ENCODE assay signal across 16 cellular contexts in the genomic region with DNA sequence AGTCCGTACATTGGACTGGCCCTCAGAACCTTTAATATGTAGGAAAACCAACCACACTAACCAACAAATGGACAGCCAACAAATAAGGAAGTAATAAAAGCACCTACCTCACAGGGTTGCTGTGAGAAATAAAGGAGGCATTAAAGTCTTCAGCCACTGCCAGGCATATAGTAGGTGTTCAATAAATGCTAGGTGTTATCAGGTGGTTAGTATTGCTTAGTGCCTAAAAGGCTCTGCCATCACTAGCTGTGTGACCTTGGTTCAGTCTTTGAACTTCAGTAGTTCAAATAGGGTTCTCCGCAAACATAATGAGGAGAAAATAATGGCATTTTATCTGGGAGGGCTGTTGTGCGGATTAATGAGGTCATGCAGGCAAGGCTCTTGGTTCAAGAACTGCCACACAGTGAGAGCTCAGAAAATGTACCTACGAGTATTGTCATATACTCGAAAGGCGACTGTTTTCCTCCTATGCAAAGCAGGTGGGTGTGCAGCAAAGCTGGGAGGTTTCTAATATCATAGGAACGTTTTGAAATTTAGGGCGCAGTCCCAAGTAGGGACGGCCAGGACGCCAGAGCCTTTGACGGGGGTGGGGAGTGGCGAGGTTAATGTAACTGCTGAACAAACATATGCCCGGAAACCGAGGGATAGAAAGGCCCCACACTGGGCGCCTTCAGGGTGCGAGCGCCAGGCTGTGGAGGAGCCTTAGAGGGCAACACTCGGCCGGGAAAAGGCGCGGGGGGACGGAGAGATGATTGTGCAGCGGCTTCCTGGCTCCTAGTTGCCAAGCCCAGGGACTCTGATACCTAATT. TPM values are rescaled to one million over a fixed set of nuclear protein-coding genes. Genes with fewer than 3 reads are reported as not detected.
DNase-seq lines count a peak whose midpoint lies in the region; ATAC-seq, FAIRE-seq and TF ChIP-seq lines count a peak whose summit lies in the region.
"Had no signal": no experiment of that assay in that cellular context is flagged by ENCODE, and none has a peak within 500 bp of the region (broad histone marks: within the 10 kb centered on the region; RNA-seq: fewer than 3 reads in every experiment).

No MANE protein-coding gene starts in this region.

- peaks cover 32% of the 10 kb centered on the region for H3K4me1 ChIP-seq in HepG2 (ENCODE audit: insufficient read depth, low read length)
- peaks cover 0 to 9% (median 0%) of the 10 kb centered on the region in 4 donors for H3K4me1 ChIP-seq in right lobe of liver
- H3K4me1 ChIP-seq in PC-9 (replicated peaks; ENCODE audit: insufficient read depth) = peaks cover 3% of the 10 kb centered on the region; the same call in 1 of the 2 replicates
- peaks cover 30% of the 10 kb centered on the region for H3K4me1 ChIP-seq in iPS-20b (ENCODE audit: insufficient read depth, low read length)

- H3K27ac ChIP-seq in HepG2 (ENCODE audit: extremely low read length, insufficient read depth, low read length) (no peak overlapping the region), right lobe of liver (no peak overlapping the region), PC-9 (no peak overlapping the region), iPS-20b (ENCODE audit: low read length) (no peak overlapping the region)

- no peaks in the 10 kb centered on the region for H3K9me3 Mint-ChIP-seq in stimulated activated naive CD8-positive, alpha-beta T cell treated with anti-CD3 and anti-CD28 coated beads, Interleukin-15, amount 100 ng/mL, for 72 hours

- H3K4me1 Mint-ChIP-seq in stimulated activated naive CD8-positive, alpha-beta T cell treated with anti-CD3 and anti-CD28 coated beads, Interleukin-15, amount 100 ng/mL, for 72 hours = peaks cover 56% of the 10 kb centered on the region

- WGBS in HepG2 (ENCODE audit: low lambda C conversion rate) = 65% methylated on average over 23 of the region's 23 CpGs
- WGBS in right lobe of liver (ENCODE audit: insufficient coverage, low coverage, low lambda C conversion rate, missing lambda C conversion rate) = 49% methylated on average over 21 of the region's 23 CpGs

- no peak overlapping the region for H2AFZ ChIP-seq in HepG2 (ENCODE audit: low read length)
- H2AFZ ChIP-seq in PC-9 = no peak overlapping the region

- no peak for DNase-seq in HepG2 (ENCODE audit: low spot score)
- DNase-seq in right lobe of liver = no peak
- no peak for DNase-seq in PC-9
- DNase-seq in stimulated activated naive CD8-positive, alpha-beta T cell treated with anti-CD3 and anti-CD28 coated beads, Interleukin-15, amount 100 ng/mL, for 72 hours = no peak
- DNase-seq in left lobe of liver (ENCODE audit: low spot score) = no peak
- DNase-seq in ecto neural progenitor cell (ENCODE audit: low spot score) = no peak
- DNase-seq: DND-41; kidney; NCI-H2029 treated with DMSO at 0.1 percent for 48 hours; NCI-H774; stimulated activated CD4-positive, alpha-beta T cell treated with anti-CD3 and anti-CD28 coated beads, Interleukin-4, amount 100 ng/mL, for 24 hours had no signal

- H3K4me3 ChIP-seq in HepG2 (replicated peaks in 1 of 3; ENCODE audit: insufficient read depth in 1 of 3, low read depth in 2 of 3, low read length in 3 of 3) (no peak overlapping the region), right lobe of liver (no peak overlapping the region), PC-9 (no peak overlapping the region), iPS-20b (ENCODE audit: low read length) (peak overlapping the region; percentile 34; the same call in 1 of the 2 replicates)

- H3K27me3 ChIP-seq in HepG2 (ENCODE audit: control insufficient read depth in 1 of 2, insufficient read depth in 2 of 2, low read length in 2 of 2) = peaks cover 4 to 52% of the 10 kb centered on the region in 2 experiments; a peak in 3 of 5 replicates
- peaks cover 0 to under 1% of the 10 kb centered on the region in 2 donors for H3K27me3 ChIP-seq in right lobe of liver
- H3K27me3 ChIP-seq in PC-9 (ENCODE audit: insufficient read depth, low read depth) = no peaks in the 10 kb centered on the region
- H3K27me3 ChIP-seq in iPS-20b (ENCODE audit: insufficient read depth, low read length) = peaks cover 98% of the 10 kb centered on the region

- intact Hi-C loops in HepG2 (cut with micrococcal nuclease; ENCODE audit: unreplicated experiment) (loop anchor here (5.0 kb wide), 1 partner anchor 1216 kb away; no protein-coding TSS in a partner anchor), right lobe of liver (cut with DNase I) (no loop called here), PC-9 (cut with micrococcal nuclease; ENCODE audit: unreplicated experiment) (loop anchor here (10.0 kb wide), 1 partner anchor 122 kb away; no protein-coding TSS in a partner anchor)

- TF ChIP-seq RAD21 in HepG2 (CRISPR knock-in tag; IDR thresholded peaks at IDR 0.05) = no peak

- POLR2A ChIA-PET in HepG2 (lab: Yijun Ruan, JAX) (no interaction called here), PC-9 (lab: Charles Lee; ENCODE audit: unreplicated experiment) (no interaction called here)

- H3K9me3 ChIP-seq in HepG2 (ENCODE audit: low read length) (no peaks in the 10 kb centered on the region), right lobe of liver (no peaks in the 10 kb centered on the region), PC-9 (ENCODE audit: insufficient read depth, low read depth) (no peaks in the 10 kb centered on the region), iPS-20b (ENCODE audit: insufficient read depth, low read depth, low read length) (no peaks in the 10 kb centered on the region)

- ATAC-seq in HepG2 = no peak
- ATAC-seq in right lobe of liver = no peak
- no peak for ATAC-seq in stimulated activated naive CD8-positive, alpha-beta T cell treated with anti-CD3 and anti-CD28 coated beads, Interleukin-15, amount 100 ng/mL, for 72 hours
- ATAC-seq in left lobe of liver = no peak
- no peak for ATAC-seq in GM18873 (IDR thresholded peaks at IDR 0.05; ENCODE audit: low FRiP score, unreplicated experiment)

- H3K4me2 ChIP-seq in HepG2 (ENCODE audit: low read depth, low read length) (peak overlapping the region; percentile 96), PC-9 (0 out of 2 replicates have a peak overlapping the region, but pooled peaks have one; percentile 93)

- TF ChIP-seq CTCF in HepG2 (CRISPR knock-in tag; IDR thresholded peaks at IDR 0.05) = no peak
- TF ChIP-seq CTCF in right lobe of liver (IDR thresholded peaks at IDR 0.05) = no peak
- TF ChIP-seq CTCF in PC-9 (conservative IDR thresholded peaks at IDR 0.05) = no peak

- H3K27me3 Mint-ChIP-seq in stimulated activated naive CD8-positive, alpha-beta T cell treated with anti-CD3 and anti-CD28 coated beads, Interleukin-15, amount 100 ng/mL, for 72 hours = peaks cover 82% of the 10 kb centered on the region

- no peak for TF ChIP-seq EP300 in HepG2 (IDR thresholded peaks at IDR 0.05; ENCODE audit: low read depth in 2 of 2, low read length in 2 of 2)
- TF ChIP-seq EP300 in HepG2 (CRISPR knock-in tag; IDR thresholded peaks at IDR 0.05; ENCODE audit: borderline replicate concordance) = no peak

- in situ Hi-C loops in HepG2 (cut with HindIII; ENCODE audit: extremely low pct_ligation_motif_present, low pct_unique_long_range_greater_than_20kb) = no loop called here

- CTCF ChIA-PET in HepG2 (lab: Yijun Ruan, JAX; ENCODE audit: low intra/inter-chr PET ratio, low total read pairs) = no interaction called here
- CTCF ChIA-PET in PC-9 (lab: Charles Lee) = no interaction called here

- no peak for TF ChIP-seq POLR2A in HepG2 (IDR thresholded peaks at IDR 0.05; ENCODE audit: insufficient read depth in 1 of 2, low read depth in 2 of 2, low read length in 2 of 2)
- no peak for TF ChIP-seq POLR2A in right lobe of liver (IDR thresholded peaks at IDR 0.05)

- H3K9ac ChIP-seq in HepG2 (ENCODE audit: insufficient read depth, low read depth, low read length) (no peak overlapping the region), iPS-20b (ENCODE audit: low read depth, low read length) (no peak overlapping the region)

- H3K9me2 ChIP-seq in PC-9 (ENCODE audit: insufficient read depth) = no peaks in the 10 kb centered on the region

- H4K20me1 ChIP-seq in HepG2 (ENCODE audit: insufficient read depth, low read length) = no peaks in the 10 kb centered on the region
- H4K20me1 ChIP-seq in PC-9 (ENCODE audit: insufficient read depth) = no peaks in the 10 kb centered on the region

- BruUV-seq in HepG2 (replicated peaks; lab: Mats Ljungman, UMichigan) (no TSS peak), PC-9 (replicated peaks; lab: Mats Ljungman, UMichigan) (no TSS peak)

- H3F3A ChIP-seq in PC-9 (ENCODE audit: insufficient read depth, low read depth) = no peaks in the 10 kb centered on the region

- H3K36me3 ChIP-seq in HepG2 (replicated peaks in 1 of 2; ENCODE audit: control insufficient read depth in 1 of 2, insufficient read depth in 2 of 2, low read length in 2 of 2) (no peaks in the 10 kb centered on the region), right lobe of liver (no peaks in the 10 kb centered on the region), PC-9 (ENCODE audit: low read depth) (no peaks in the 10 kb centered on the region), iPS-20b (ENCODE audit: insufficient read depth, low read depth, low read length) (no peaks in the 10 kb centered on the region)

- H3K79me2 ChIP-seq in HepG2 (ENCODE audit: insufficient read depth, low read length) (no peaks in the 10 kb centered on the region), PC-9 (ENCODE audit: low read depth) (no peaks in the 10 kb centered on the region)

- H3K4me3 Mint-ChIP-seq in stimulated activated naive CD8-positive, alpha-beta T cell treated with anti-CD3 and anti-CD28 coated beads, Interleukin-15, amount 100 ng/mL, for 72 hours = peak overlapping the region; percentile 82 to 85

- FAIRE-seq in HepG2 (lab: Jason Lieb, UNC) = no peak
- FAIRE-seq: bronchial epithelial cell, frontal cortex, kidney had no signal

- no peak overlapping the region for H3K27ac Mint-ChIP-seq in stimulated activated naive CD8-positive, alpha-beta T cell treated with anti-CD3 and anti-CD28 coated beads, Interleukin-15, amount 100 ng/mL, for 72 hours

RNA-seq across cellular contexts. Expression of a gene that starts 7.0 kb away (rescaled TPM):
- total RNA-seq in HepG2 (2016; rRNA removed; fragmentation: Illumina TruSeq; extraction: Trizol) (not detected in 2 replicates), right lobe of liver (not detected), PC-9 (2021) (not detected in 2 replicates), left lobe of liver (not detected)
- total RNA-seq in HepG2 (2016; cell fraction: cytosol; rRNA removed; fragmentation: Illumina TruSeq; extraction: Trizol; ENCODE audit: low read depth) = not detected in 2 replicates
- total RNA-seq in HepG2 (2016; cell fraction: insoluble cytoplasmic fraction; rRNA removed; fragmentation: Illumina TruSeq; extraction: Trizol) = not detected in 2 replicates
- not detected in 2 replicates for total RNA-seq in HepG2 (2016; cell fraction: membrane; rRNA removed; fragmentation: Illumina TruSeq; extraction: Trizol)
- total RNA-seq in HepG2 (2016; cell fraction: nucleus; rRNA removed; fragmentation: Illumina TruSeq; extraction: Trizol) = not detected in 2 replicates
- polyA plus RNA-seq in HepG2 (2011; rRNA removed) = not detected in 2 replicates
- not detected in 2 replicates for polyA plus RNA-seq in HepG2 (2011; cell fraction: cytosol; rRNA removed)
- polyA plus RNA-seq in HepG2 (2011; cell fraction: nucleus; rRNA removed) = not detected in 2 replicates
- polyA plus RNA-seq in HepG2 (2012) = not detected in 2 replicates
- polyA plus RNA-seq in HepG2 (2016; cell fraction: cytosol; fragmentation: Illumina TruSeq; extraction: Trizol; ENCODE audit: low read depth) = not detected in 2 replicates
- not detected in 2 replicates for polyA plus RNA-seq in HepG2 (2016; cell fraction: insoluble cytoplasmic fraction; fragmentation: Illumina TruSeq; extraction: Trizol; ENCODE audit: low read depth)
- polyA plus RNA-seq in HepG2 (2016; cell fraction: membrane; fragmentation: Illumina TruSeq; extraction: Trizol; ENCODE audit: low read depth) = not detected in 2 replicates
- not detected in 2 replicates for polyA plus RNA-seq in HepG2 (2016; cell fraction: nucleus; fragmentation: Illumina TruSeq; extraction: Trizol; ENCODE audit: insufficient read depth, low read depth)
- polyA minus RNA-seq in HepG2 (2011; rRNA and poly(A)+ RNA removed; ENCODE audit: low replicate concordance) = not detected in 2 replicates
- not detected in 2 replicates for polyA minus RNA-seq in HepG2 (2011; cell fraction: cytosol; rRNA and poly(A)+ RNA removed)
- polyA minus RNA-seq in HepG2 (2011; cell fraction: nucleus; rRNA and poly(A)+ RNA removed) = not detected in 2 replicates
- total RNA-seq: bronchial epithelial cell, kidney, M059J had no signal

RNA-seq across cellular contexts. Expression of a gene that starts 28.6 kb away (rescaled TPM):
- total RNA-seq in HepG2 (2016; rRNA removed; fragmentation: Illumina TruSeq; extraction: Trizol) (16.6 and 17.2 TPM in 2 replicates), right lobe of liver (10 to 100 TPM in 4 of 6 experiments, 1 to 10 TPM in 2; 8.4 to 22.9 (median 15.3) TPM), PC-9 (2021) (8.7 and 12.1 TPM in 2 replicates), left lobe of liver (9.6 TPM)
- total RNA-seq in HepG2 (2016; cell fraction: cytosol; rRNA removed; fragmentation: Illumina TruSeq; extraction: Trizol; ENCODE audit: low read depth) = 27.0 and 31.5 TPM in 2 replicates
- total RNA-seq in HepG2 (2016; cell fraction: insoluble cytoplasmic fraction; rRNA removed; fragmentation: Illumina TruSeq; extraction: Trizol) = 18.8 and 19.3 TPM in 2 replicates
- 33.0 and 34.2 TPM in 2 replicates for total RNA-seq in HepG2 (2016; cell fraction: membrane; rRNA removed; fragmentation: Illumina TruSeq; extraction: Trizol)
- total RNA-seq in HepG2 (2016; cell fraction: nucleus; rRNA removed; fragmentation: Illumina TruSeq; extraction: Trizol) = 10.2 and 11.4 TPM in 2 replicates
- polyA plus RNA-seq in HepG2 (2011; rRNA removed) = 8.4 and 10.0 TPM in 2 replicates
- 9.5 and 9.8 TPM in 2 replicates for polyA plus RNA-seq in HepG2 (2011; cell fraction: cytosol; rRNA removed)
- 8.4 and 9.8 TPM in 2 replicates for polyA plus RNA-seq in HepG2 (2011; cell fraction: nucleus; rRNA removed)
- 9.2 and 11.5 TPM in 2 replicates for polyA plus RNA-seq in HepG2 (2012)
- 20.0 and 21.8 TPM in 2 replicates for polyA plus RNA-seq in HepG2 (2016; cell fraction: cytosol; fragmentation: Illumina TruSeq; extraction: Trizol; ENCODE audit: low read depth)
- polyA plus RNA-seq in HepG2 (2016; cell fraction: insoluble cytoplasmic fraction; fragmentation: Illumina TruSeq; extraction: Trizol; ENCODE audit: low read depth) = 9.4 and 14.0 TPM in 2 replicates
- 20.0 and 26.0 TPM in 2 replicates for polyA plus RNA-seq in HepG2 (2016; cell fraction: membrane; fragmentation: Illumina TruSeq; extraction: Trizol; ENCODE audit: low read depth)
- polyA plus RNA-seq in HepG2 (2016; cell fraction: nucleus; fragmentation: Illumina TruSeq; extraction: Trizol; ENCODE audit: insufficient read depth, low read depth) = 8.3 and 12.4 TPM in 2 replicates
- polyA minus RNA-seq in HepG2 (2011; rRNA and poly(A)+ RNA removed; ENCODE audit: low replicate concordance) = 2.2 and 8.7 TPM in 2 replicates
- 13.7 and 17.7 TPM in 2 replicates for polyA minus RNA-seq in HepG2 (2011; cell fraction: cytosol; rRNA and poly(A)+ RNA removed)
- 39.3 and 58.1 TPM in 2 replicates for polyA minus RNA-seq in HepG2 (2011; cell fraction: nucleus; rRNA and poly(A)+ RNA removed)

Comparison
In these comparisons a context has a peak if more than half of its experiments do, and no peak if none do; other contexts are left out.
1. intact Hi-C loops: an anchor here in HepG2 (5.0 kb wide) and PC-9 (10.0 kb wide); none called in right lobe of liver.